In genomic region chr3:195906865-195907729, GRCh38 we compare ENCODE assay signal across 8 cellular contexts. TPM values are rescaled to one million over a fixed set of nuclear protein-coding genes. Genes with fewer than 3 reads are reported as not detected.
DNase-seq lines count a peak whose midpoint lies in the region; ATAC-seq and TF ChIP-seq lines count a peak whose summit lies in the region.

No MANE protein-coding gene starts in this region.

- DNase-seq in AG04450 (ENCODE audit: low read depth, low spot score) (no peak), superior temporal gyrus (ENCODE audit: extremely low spot score) (peak; percentile 59), NCI-H187 treated with DMSO at 0.1 percent for 48 hours (lab: John Stamatoyannopoulos, UW) (no peak)
- peak; percentile 73 for DNase-seq in activated CD4-positive, alpha-beta T cell treated with anti-CD3 and anti-CD28 coated beads for 1 hour

- peak; percentile 23 for ATAC-seq in GM19025 (IDR thresholded peaks at IDR 0.05; ENCODE audit: low read depth, unreplicated experiment)

- CTCF ChIA-PET in AG04450 (lab: Charles Lee) = interaction anchor here (0.8 to 2.1 kb wide), 2 partner anchors 13 to 45 kb away, joined by 3 to 27 read pairs; no protein-coding TSS in a partner anchor

- H3K27ac Mint-ChIP-seq in dendritic cell treated with granulocyte-macrophage colony-stimulating factor and Interleukin-4, amounts not matched to agents 40 ng/mL and 50 ng/mL, for 4 days = peak overlapping the region; percentile 96
- no peak overlapping the region for H3K27ac Mint-ChIP-seq in nephron

- peaks cover 3% of the 10 kb centered on the region for H3K27me3 Mint-ChIP-seq in dendritic cell treated with granulocyte-macrophage colony-stimulating factor and Interleukin-4, amounts not matched to agents 40 ng/mL and 50 ng/mL, for 4 days
- H3K27me3 Mint-ChIP-seq in nephron (ENCODE audit: low read depth) = peaks cover 25% of the 10 kb centered on the region

- TF ChIP-seq CTCF in AG04450 (IDR thresholded peaks at IDR 0.05; ENCODE audit: low read depth, low read length) (no peak), nephron (IDR thresholded peaks at IDR 0.05; ENCODE audit: unreplicated experiment in 3 of 3) (no peak)

- peaks cover 9% of the 10 kb centered on the region for H3K36me3 Mint-ChIP-seq in dendritic cell treated with granulocyte-macrophage colony-stimulating factor and Interleukin-4, amounts not matched to agents 40 ng/mL and 50 ng/mL, for 4 days (ENCODE audit: low read depth)
- peaks cover 3% of the 10 kb centered on the region for H3K36me3 Mint-ChIP-seq in nephron (ENCODE audit: low read depth)

- H3K36me3 ChIP-seq in KOPT-K1 (ENCODE audit: insufficient read depth, low read length) = no peaks in the 10 kb centered on the region

- H3K9me3 ChIP-seq in AG04450 (ENCODE audit: control insufficient read depth, insufficient read depth, low read length) (no peaks in the 10 kb centered on the region; the same call in 1 of the 2 replicates), KOPT-K1 (ENCODE audit: insufficient read depth, low read length, poor library complexity, severe bottlenecking) (no peaks in the 10 kb centered on the region)

- POLR2A ChIA-PET in AG04450 (lab: Yijun Ruan, JAX) = interaction anchor here (0.9 to 1.4 kb wide), 2 partner anchors 13 to 14 kb away, joined by 3 read pairs; no protein-coding TSS in a partner anchor

- intact Hi-C loops in dendritic cell treated with granulocyte-macrophage colony-stimulating factor and Interleukin-4, amounts not matched to agents 40 ng/mL and 50 ng/mL, for 4 days (cut with micrococcal nuclease) = loop anchor here (1.0 kb wide), 1 partner anchor 12 kb away; no protein-coding TSS in a partner anchor

- no peaks in the 10 kb centered on the region for H3K9me3 Mint-ChIP-seq in dendritic cell treated with granulocyte-macrophage colony-stimulating factor and Interleukin-4, amounts not matched to agents 40 ng/mL and 50 ng/mL, for 4 days
- no peaks in the 10 kb centered on the region for H3K9me3 Mint-ChIP-seq in nephron

- no peaks in the 10 kb centered on the region for H3K27me3 ChIP-seq in AG04450 (ENCODE audit: control insufficient read depth, insufficient read depth, low read length)

- peaks cover 77% of the 10 kb centered on the region for H3K4me1 Mint-ChIP-seq in dendritic cell treated with granulocyte-macrophage colony-stimulating factor and Interleukin-4, amounts not matched to agents 40 ng/mL and 50 ng/mL, for 4 days (ENCODE audit: low read depth)
- H3K4me1 Mint-ChIP-seq in nephron = peaks cover 31% of the 10 kb centered on the region

- peak overlapping the region; percentile 88 for H3K4me3 Mint-ChIP-seq in dendritic cell treated with granulocyte-macrophage colony-stimulating factor and Interleukin-4, amounts not matched to agents 40 ng/mL and 50 ng/mL, for 4 days
- H3K4me3 Mint-ChIP-seq in nephron = peak overlapping the region; percentile 68 to 89 (median 87)

- H3K27ac ChIP-seq in AG04450 (ENCODE audit: low read depth, low read length) = no peak overlapping the region
- peak overlapping the region; percentile 43 for H3K27ac ChIP-seq in KOPT-K1 (ENCODE audit: low read depth, low read length, poor library complexity, severe bottlenecking)

- peak overlapping the region; percentile 61 for H3K4me3 ChIP-seq in AG04450 (ENCODE audit: low read depth, low read length)

RNA-seq across cellular contexts. Expression of gene TNK2, which starts 1.3 kb away (rescaled TPM):
- polyA plus RNA-seq in AG04450 (2011; rRNA removed) = 2.7 and 4.4 TPM in 2 replicates
- 5.4 and 9.1 TPM in 2 replicates for polyA minus RNA-seq in AG04450 (2011; rRNA and poly(A)+ RNA removed)

Comparison
In these comparisons a context has a peak if more than half of its experiments do, and no peak if none do; other contexts are left out.
1. DNase-seq: peak in activated CD4-positive, alpha-beta T cell treated with anti-CD3 and anti-CD28 coated beads for 1 hour (single experiment) and superior temporal gyrus (single experiment); none in AG04450 (single experiment) and NCI-H187 treated with DMSO at 0.1 percent for 48 hours (single experiment).